ENCODE assay signal across 1 cellular context in genomic region chr5:31551878-31552277, GRCh38.
TF ChIP-seq lines count a peak whose summit lies in the region.

No MANE protein-coding gene starts in this region.

TF ChIP-seq in SK-N-SH treated with all-trans-retinoic acid at 6 μM for 48 hours, 23 proteins besides CTCF, POLR2A, EP300 and RAD21 (continued from another document):
- TF ChIP-seq POU6F1 (CRISPR knock-in tag; IDR thresholded peaks at IDR 0.05; ENCODE audit: borderline replicate concordance, low read depth) = no peak
- TF ChIP-seq ZFP30 (CRISPR knock-in tag; IDR thresholded peaks at IDR 0.05) = no peak
- TF ChIP-seq OSR1 (CRISPR knock-in tag; IDR thresholded peaks at IDR 0.05) = no peak
- TF ChIP-seq CSDC2 (CRISPR knock-in tag; IDR thresholded peaks at IDR 0.05) = no peak
- no peak for TF ChIP-seq TOX (CRISPR knock-in tag; IDR thresholded peaks at IDR 0.05; ENCODE audit: borderline replicate concordance)
- no peak for TF ChIP-seq ISL1 (CRISPR knock-in tag; IDR thresholded peaks at IDR 0.05)
- TF ChIP-seq BACH2 (CRISPR knock-in tag; IDR thresholded peaks at IDR 0.05; ENCODE audit: borderline replicate concordance) = no peak
- no peak for TF ChIP-seq ZNF565 (CRISPR knock-in tag; conservative IDR thresholded peaks at IDR 0.05; ENCODE audit: low read depth)
- TF ChIP-seq ZNF70 (CRISPR knock-in tag; IDR thresholded peaks at IDR 0.05) = no peak
- no peak for TF ChIP-seq TCF4 (CRISPR knock-in tag; IDR thresholded peaks at IDR 0.05; ENCODE audit: borderline replicate concordance)
- no peak for TF ChIP-seq SNAI2 (CRISPR knock-in tag; IDR thresholded peaks at IDR 0.05)
- no peak for TF ChIP-seq ZC3H10 (CRISPR knock-in tag; IDR thresholded peaks at IDR 0.05)
TF ChIP-seq in SK-N-SH treated with all-trans-retinoic acid at 6 μM for 48 hours: peak in this region for 0.
